Comparison of ENCODE assay signal across 23 cellular contexts in genomic region chr3:162743091-162743490, GRCh38.
"Had no signal": no experiment of that assay in that cellular context is flagged by ENCODE, and none has a peak within 500 bp of the region (broad histone marks: within the 10 kb centered on the region; RNA-seq: fewer than 3 reads in every experiment).

No MANE protein-coding gene starts in this region.

- H3K4me3 Mint-ChIP-seq: activated naive CD8-positive, alpha-beta T cell treated with anti-CD3 and anti-CD28 coated beads for 36 hours; activated T-cell treated with anti-CD3 and anti-CD28 coated beads, Interleukin-2, amount 50 U/mL, for 4 hours; central memory CD8-positive, alpha-beta T cell; naive B cell; neural crest cell had no signal

- ATAC-seq: activated T-cell treated with anti-CD3 and anti-CD28 coated beads, Interleukin-2, amount 50 U/mL, for 4 hours; left lobe of liver; lower lobe of right lung; sciatic nerve had no signal

- DNase-seq: activated CD4-positive, alpha-beta T cell treated with anti-CD3 and anti-CD28 coated beads for 4 hours; activated CD4-positive, alpha-beta T cell treated with anti-CD3 and anti-CD28 coated beads, Interleukin-2, amount 50 U/mL, for 48 hours; activated CD4-positive, CD25-positive, alpha-beta regulatory T cell; activated CD8-positive, alpha-beta memory T cell treated with anti-CD3 and anti-CD28 coated beads, Interleukin-2, amount 50 U/mL, for 48 hours; activated naive CD4-positive, alpha-beta T cell treated with Interleukin-2 at 50 U/mL for 16 hours; activated naive CD8-positive, alpha-beta T cell treated with anti-CD3 and anti-CD28 coated beads for 36 hours; activated T-cell treated with anti-CD3 and anti-CD28 coated beads, Interleukin-2, amount 50 U/mL, for 4 hours; amniotic stem cell; colonic mucosa; esophagus squamous epithelium; kidney; lower lobe of right lung; mesendoderm; naive B cell; stimulated activated CD4-positive, alpha-beta T cell treated with anti-CD3 and anti-CD28 coated beads, Interleukin-2, amount 100 ng/mL, for 48 hours; stimulated activated CD8-positive, alpha-beta memory T cell treated with anti-CD3 and anti-CD28 coated beads, Interleukin-4, amount 100 ng/mL, for 48 hours; stimulated activated naive CD4-positive, alpha-beta T cell treated with Interleukin-2 at 50 U/mL for 16 hours; upper lobe of left lung had no signal

- H3K4me3 ChIP-seq: breast epithelium, colonic mucosa, esophagus squamous epithelium, lower lobe of right lung, upper lobe of left lung had no signal

- H3K9me3 ChIP-seq: breast epithelium, colonic mucosa, esophagus squamous epithelium, upper lobe of left lung had no signal

- H3K4me1 ChIP-seq: breast epithelium, colonic mucosa, esophagus squamous epithelium, lower lobe of right lung, upper lobe of left lung had no signal

- H3K27me3 ChIP-seq: breast epithelium, colonic mucosa, esophagus squamous epithelium, upper lobe of left lung had no signal

- H3K36me3 ChIP-seq: breast epithelium, colonic mucosa, esophagus squamous epithelium, lower lobe of right lung, upper lobe of left lung had no signal

- H3K27ac Mint-ChIP-seq: activated naive CD8-positive, alpha-beta T cell treated with anti-CD3 and anti-CD28 coated beads for 36 hours; naive B cell had no signal

- H3K9me3 Mint-ChIP-seq: activated naive CD8-positive, alpha-beta T cell treated with anti-CD3 and anti-CD28 coated beads for 36 hours had no signal

- H3K36me3 Mint-ChIP-seq: activated naive CD8-positive, alpha-beta T cell treated with anti-CD3 and anti-CD28 coated beads for 36 hours; naive B cell had no signal

- H3K27me3 Mint-ChIP-seq: activated naive CD8-positive, alpha-beta T cell treated with anti-CD3 and anti-CD28 coated beads for 36 hours; central memory CD8-positive, alpha-beta T cell; naive B cell had no signal

- H3K27ac ChIP-seq: breast epithelium, colonic mucosa, esophagus squamous epithelium, lower lobe of right lung, upper lobe of left lung had no signal

- H3K4me1 Mint-ChIP-seq: activated naive CD8-positive, alpha-beta T cell treated with anti-CD3 and anti-CD28 coated beads for 36 hours; central memory CD8-positive, alpha-beta T cell; naive B cell; neural crest cell had no signal
